Comparison of ENCODE assay signal across 10 cellular contexts in the genomic region with DNA sequence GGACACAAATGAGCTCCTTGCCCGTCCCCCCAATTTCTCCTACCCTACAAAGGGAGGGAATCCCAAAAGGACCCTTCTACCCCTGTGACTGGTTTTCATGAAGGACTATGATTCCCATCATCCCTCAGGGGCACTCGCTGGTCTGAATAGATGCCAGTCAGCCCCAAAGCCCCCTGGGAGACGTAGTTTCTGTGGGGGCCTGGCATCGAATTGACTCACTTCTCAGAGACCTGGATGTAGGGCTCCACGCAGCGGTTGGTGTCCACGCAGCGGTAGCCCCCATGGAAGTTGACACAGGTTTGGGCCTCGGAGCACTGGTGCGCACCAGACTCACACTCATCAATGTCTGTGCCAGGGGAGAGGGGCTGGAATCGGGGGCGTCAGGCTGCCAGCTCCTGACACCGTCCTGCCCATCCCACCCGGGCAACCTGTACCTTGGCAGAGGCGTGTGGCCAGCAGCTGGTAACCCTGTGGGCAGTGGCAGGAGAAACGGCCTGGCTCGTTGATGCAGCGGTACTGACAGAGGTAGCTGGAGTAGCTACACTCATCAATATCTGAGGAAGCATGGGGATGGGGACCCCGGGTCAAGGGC. TPM values are rescaled to one million over a fixed set of nuclear protein-coding genes. Genes with fewer than 3 reads are reported as not detected.
DNase-seq lines count a peak whose midpoint lies in the region; ATAC-seq and TF ChIP-seq lines count a peak whose summit lies in the region.
"Had no signal": no experiment of that assay in that cellular context is flagged by ENCODE, and none has a peak within 500 bp of the region (broad histone marks: within the 10 kb centered on the region; RNA-seq: fewer than 3 reads in every experiment).

No MANE protein-coding gene starts in this region.

- H3K9me3 ChIP-seq in iPS-20b (ENCODE audit: insufficient read depth, low read depth, low read length) (no peaks in the 10 kb centered on the region), stomach smooth muscle (ENCODE audit: control insufficient read depth in 2 of 2, low read length in 2 of 2) (no peaks in the 10 kb centered on the region), tibial nerve (no peaks in the 10 kb centered on the region)

- no peaks in the 10 kb centered on the region for H3K4me1 ChIP-seq in iPS-20b (ENCODE audit: insufficient read depth, low read length)
- peaks cover 43% of the 10 kb centered on the region for H3K4me1 ChIP-seq in stomach smooth muscle (ENCODE audit: control insufficient read depth, insufficient read depth, low read length)
- peaks cover 0 to 40% (median 7%) of the 10 kb centered on the region in 4 donors for H3K4me1 ChIP-seq in tibial nerve

- H3K4me3 Mint-ChIP-seq in activated naive CD8-positive, alpha-beta T cell treated with anti-CD3 and anti-CD28 coated beads for 36 hours: no peak overlapping the region
- no peak overlapping the region for H3K4me3 Mint-ChIP-seq in activated naive CD8-positive, alpha-beta T cell treated with anti-CD3 and anti-CD28 coated beads, Interleukin-2, amount 50 U/mL, for 24 hours

- peak overlapping the region; percentile 45; the same call in 1 of the 2 replicates for H3K9ac ChIP-seq in iPS-20b (ENCODE audit: low read depth, low read length)
- no peak overlapping the region for H3K9ac ChIP-seq in stomach smooth muscle (ENCODE audit: low read length in 2 of 2)

- CTCF ChIA-PET in RWPE1 (lab: Yijun Ruan, JAX): interaction anchor here (0.6 to 1.9 kb wide), 4 partner anchors 7 to 100 kb away, joined by 3 to 5 read pairs (median 4); a partner anchor contains a TSS

- no peak for TF ChIP-seq EP300 in tibial nerve (IDR thresholded peaks at IDR 0.05)

- peaks cover 22% of the 10 kb centered on the region for H3K4me1 Mint-ChIP-seq in activated naive CD8-positive, alpha-beta T cell treated with anti-CD3 and anti-CD28 coated beads for 36 hours
- H3K4me1 Mint-ChIP-seq in activated naive CD8-positive, alpha-beta T cell treated with anti-CD3 and anti-CD28 coated beads, Interleukin-2, amount 50 U/mL, for 24 hours: peaks cover 20% of the 10 kb centered on the region

- POLR2A ChIA-PET in RWPE1 (lab: Yijun Ruan, JAX; ENCODE audit: low non-redundant PET): interaction anchor here (0.6 kb wide), 1 partner anchor 20 kb away, joined by 3 read pairs; a partner anchor contains a TSS

- H3K27me3 Mint-ChIP-seq in activated naive CD8-positive, alpha-beta T cell treated with anti-CD3 and anti-CD28 coated beads for 36 hours: no peaks in the 10 kb centered on the region
- H3K27me3 Mint-ChIP-seq in activated naive CD8-positive, alpha-beta T cell treated with anti-CD3 and anti-CD28 coated beads, Interleukin-2, amount 50 U/mL, for 24 hours: no peaks in the 10 kb centered on the region

- H3K36me3 Mint-ChIP-seq in activated naive CD8-positive, alpha-beta T cell treated with anti-CD3 and anti-CD28 coated beads for 36 hours: peaks cover 14% of the 10 kb centered on the region
- peaks cover 8% of the 10 kb centered on the region for H3K36me3 Mint-ChIP-seq in activated naive CD8-positive, alpha-beta T cell treated with anti-CD3 and anti-CD28 coated beads, Interleukin-2, amount 50 U/mL, for 24 hours (ENCODE audit: low read depth)

- no peaks in the 10 kb centered on the region for H3K9me3 Mint-ChIP-seq in activated naive CD8-positive, alpha-beta T cell treated with anti-CD3 and anti-CD28 coated beads for 36 hours
- H3K9me3 Mint-ChIP-seq in activated naive CD8-positive, alpha-beta T cell treated with anti-CD3 and anti-CD28 coated beads, Interleukin-2, amount 50 U/mL, for 24 hours: no peaks in the 10 kb centered on the region

- H3K27ac Mint-ChIP-seq in activated naive CD8-positive, alpha-beta T cell treated with anti-CD3 and anti-CD28 coated beads for 36 hours: peak overlapping the region; percentile 38
- no peak overlapping the region for H3K27ac Mint-ChIP-seq in activated naive CD8-positive, alpha-beta T cell treated with anti-CD3 and anti-CD28 coated beads, Interleukin-2, amount 50 U/mL, for 24 hours

- H3K27ac ChIP-seq in RWPE1: peak overlapping the region; percentile 53
- no peak overlapping the region for H3K27ac ChIP-seq in iPS-20b (ENCODE audit: low read length)
- H3K27ac ChIP-seq in stomach smooth muscle (ENCODE audit: low read length): peak overlapping the region; percentile 31
- no peak overlapping the region for H3K27ac ChIP-seq in tibial nerve

- peaks cover 35% of the 10 kb centered on the region for H3K36me3 ChIP-seq in iPS-20b (ENCODE audit: insufficient read depth, low read depth, low read length)
- H3K36me3 ChIP-seq in stomach smooth muscle (ENCODE audit: control insufficient read depth in 2 of 2, insufficient read depth in 2 of 2, low read length in 2 of 2): peaks cover 47 to 54% of the 10 kb centered on the region in 2 donors
- H3K36me3 ChIP-seq in tibial nerve: peaks cover 0 to 77% (median 23%) of the 10 kb centered on the region in 3 donors

- H3K27me3 ChIP-seq in iPS-20b (ENCODE audit: insufficient read depth, low read length): peaks cover 26% of the 10 kb centered on the region
- H3K27me3 ChIP-seq in stomach smooth muscle (ENCODE audit: control insufficient read depth in 1 of 2, insufficient read depth in 2 of 2, low read length in 2 of 2): no peaks in the 10 kb centered on the region
- H3K27me3 ChIP-seq in tibial nerve: no peaks in the 10 kb centered on the region

- ATAC-seq in activated naive CD8-positive, alpha-beta T cell treated with anti-CD3 and anti-CD28 coated beads, Interleukin-2, amount 50 U/mL, for 24 hours: no peak
- no peak for ATAC-seq in HG03354 (IDR thresholded peaks at IDR 0.05; ENCODE audit: poor library complexity, severe bottlenecking, unreplicated experiment)
- ATAC-seq in GM19351 (IDR thresholded peaks at IDR 0.05; ENCODE audit: unreplicated experiment): no peak

- TF ChIP-seq CTCF in RWPE1 (conservative IDR thresholded peaks at IDR 0.05; ENCODE audit: low read depth): no peak
- no peak for TF ChIP-seq CTCF in tibial nerve (IDR thresholded peaks at IDR 0.05)

- DNase-seq in activated naive CD8-positive, alpha-beta T cell treated with anti-CD3 and anti-CD28 coated beads for 36 hours: no peak
- no peak for DNase-seq in activated naive CD8-positive, alpha-beta T cell treated with anti-CD3 and anti-CD28 coated beads, Interleukin-2, amount 50 U/mL, for 24 hours
- DNase-seq in RWPE1 (ENCODE audit: low spot score) (no peak), tibial nerve (ENCODE audit: low spot score in 2 of 2) (no peak)
- DNase-seq: KG1 had no signal

- 81% methylated on average over 17 to 19 of the region's 19 CpGs for WGBS in tibial nerve, 2 donors

- no peak for TF ChIP-seq POLR2A in tibial nerve (IDR thresholded peaks at IDR 0.05)

- H3K4me3 ChIP-seq in iPS-20b (ENCODE audit: low read length) (peak overlapping the region; percentile 72; the same call in 1 of the 2 replicates), stomach smooth muscle (ENCODE audit: low read length in 2 of 2) (no peak overlapping the region), tibial nerve (no peak overlapping the region)

RNA-seq across cellular contexts. Expression of a gene that starts 4.4 kb away (rescaled TPM):
- total RNA-seq in activated naive CD8-positive, alpha-beta T cell treated with anti-CD3 and anti-CD28 coated beads for 36 hours: 1 to 10 TPM; 8.5 to 8.9 TPM
- total RNA-seq in tibial nerve: 10 to 100 TPM; 59.2 to 92.7 (median 82.0) TPM

RNA-seq across cellular contexts. Expression of a gene that starts 7.9 kb away (rescaled TPM):
- total RNA-seq in activated naive CD8-positive, alpha-beta T cell treated with anti-CD3 and anti-CD28 coated beads for 36 hours: 10 to 100 TPM; 64.0 to 67.4 TPM
- total RNA-seq in tibial nerve: 10 to 100 TPM; 54.0 to 83.1 (median 68.3) TPM

RNA-seq across cellular contexts. Expression of a gene that starts 10.2 kb away (rescaled TPM):
- total RNA-seq in activated naive CD8-positive, alpha-beta T cell treated with anti-CD3 and anti-CD28 coated beads for 36 hours: 1,000 to 10,000 TPM; 1,050 to 1,075 TPM
- total RNA-seq in tibial nerve: 100 to 1,000 TPM; 461 to 881 (median 580) TPM

RNA-seq across cellular contexts. Expression of a gene that starts 11.5 kb away (rescaled TPM):
- 10 to 100 TPM; 39.3 to 41.5 TPM for total RNA-seq in activated naive CD8-positive, alpha-beta T cell treated with anti-CD3 and anti-CD28 coated beads for 36 hours
- total RNA-seq in tibial nerve: 1 to 10 TPM in 2 of 4 donors, not detected in 2; 1.5 to 3.1 TPM
- total RNA-seq: renal cortical epithelial cell had no signal

RNA-seq across cellular contexts. Expression of a gene that starts 20.1 kb away (rescaled TPM):
- 100 to 1,000 TPM; 113 to 114 TPM for total RNA-seq in activated naive CD8-positive, alpha-beta T cell treated with anti-CD3 and anti-CD28 coated beads for 36 hours
- 10 to 100 TPM; 53.6 to 73.2 (median 63.7) TPM for total RNA-seq in tibial nerve

Comparison
In these comparisons a context has a peak if more than half of its experiments do, and no peak if none do; other contexts are left out.
1. H3K27ac ChIP-seq: peak in RWPE1 (single experiment) and stomach smooth muscle (single experiment); none in iPS-20b (single experiment) and tibial nerve (0 of 4).
2. RNA of a gene that starts 4.4 kb away (total RNA-seq): 59.2 to 92.7 TPM in tibial nerve; 8.5 to 8.9 TPM in activated naive CD8-positive, alpha-beta T cell treated with anti-CD3 and anti-CD28 coated beads for 36 hours; every median in the first group is over 4 times any median in the second.